In genomic region chr11:85827768-85828639, GRCh38 we compare ENCODE assay signal across 9 cellular contexts. TPM values are rescaled to one million over a fixed set of nuclear protein-coding genes. Genes with fewer than 3 reads are reported as not detected.
DNase-seq lines count a peak whose midpoint lies in the region; ATAC-seq and TF ChIP-seq lines count a peak whose summit lies in the region.
"Had no signal": no experiment of that assay in that cellular context is flagged by ENCODE, and none has a peak within 500 bp of the region (broad histone marks: within the 10 kb centered on the region; RNA-seq: fewer than 3 reads in every experiment).

No MANE protein-coding gene starts in this region.

- peaks cover 22% of the 10 kb centered on the region for H3K4me1 Mint-ChIP-seq in osteocyte (ENCODE audit: unreplicated experiment)

- no peaks in the 10 kb centered on the region for H3K27me3 ChIP-seq in colonic mucosa

- no peaks in the 10 kb centered on the region for H3K9me3 Mint-ChIP-seq in osteocyte (ENCODE audit: unreplicated experiment)

- no peak overlapping the region for H3K4me3 Mint-ChIP-seq in osteocyte (ENCODE audit: unreplicated experiment)

- no peaks in the 10 kb centered on the region for H3K27me3 Mint-ChIP-seq in osteocyte (ENCODE audit: unreplicated experiment)

- no peaks in the 10 kb centered on the region for H3K9me3 ChIP-seq in colonic mucosa
- H3K9me3 ChIP-seq: left ventricle myocardium inferior had no signal

- peak overlapping the region; percentile 92 for H3K27ac Mint-ChIP-seq in osteocyte (ENCODE audit: unreplicated experiment)

- in situ Hi-C loops in Caki2 (cut with HindIII; ENCODE audit: low pct_unique_long_range_greater_than_20kb, low sequenced_read_pairs) = no loop called here

- peak; percentile 56 for DNase-seq in Caki2 (ENCODE audit: low read depth)
- peak; percentile 24 for DNase-seq in NCI-H526 treated with DMSO at 0.1 percent for 48 hours (lab: John Stamatoyannopoulos, UW)
- no peak for DNase-seq in colonic mucosa
- no peak for DNase-seq in osteocyte (ENCODE audit: extremely low spot score, unreplicated experiment)
- no peak for DNase-seq in NCI-H2081 treated with DMSO at 0.1 percent for 48 hours (lab: John Stamatoyannopoulos, UW)
- DNase-seq in NCI-H1092 treated with DMSO at 0.1 percent for 48 hours (lab: John Stamatoyannopoulos, UW) = no peak
- DNase-seq: left ventricle myocardium inferior had no signal

- ATAC-seq in HG03280 (IDR thresholded peaks at IDR 0.05; ENCODE audit: unreplicated experiment) (no peak), HG02870 (IDR thresholded peaks at IDR 0.05; ENCODE audit: unreplicated experiment) (no peak)

- H3K4me3 ChIP-seq in colonic mucosa = no peak overlapping the region
- H3K4me3 ChIP-seq: left ventricle myocardium inferior had no signal

- H3K27ac ChIP-seq in colonic mucosa = peak overlapping the region; percentile 48
- H3K27ac ChIP-seq: left ventricle myocardium inferior had no signal

- no peak for TF ChIP-seq CTCF in colonic mucosa (IDR thresholded peaks at IDR 0.05)
- TF ChIP-seq CTCF in osteocyte (IDR thresholded peaks at IDR 0.05) = no peak

- H3K36me3 ChIP-seq in colonic mucosa = no peaks in the 10 kb centered on the region
- H3K36me3 ChIP-seq: left ventricle myocardium inferior had no signal

- no peak overlapping the region for H3K9ac ChIP-seq in colonic mucosa (ENCODE audit: low read depth in 2 of 2, low read length in 2 of 2)

- H3K4me1 ChIP-seq in colonic mucosa = peaks cover 11% of the 10 kb centered on the region
- H3K4me1 ChIP-seq: left ventricle myocardium inferior had no signal

- no peaks in the 10 kb centered on the region for H3K36me3 Mint-ChIP-seq in osteocyte (ENCODE audit: unreplicated experiment)

- intact Hi-C loops in colonic mucosa (cut with DNase I) = no loop called here

RNA-seq across cellular contexts. Expression of gene SYTL2, which starts 17.1 kb away (rescaled TPM):
- 12.9 and 18.6 TPM in 2 replicates for total RNA-seq in Caki2 (2014; rRNA removed; shearing (Covaris generic); ENCODE audit: low replicate concordance)
- total RNA-seq in colonic mucosa (100 to 1,000 TPM; 168 to 170 TPM), osteocyte (4.0 and 5.1 TPM in 2 replicates)

RNA-seq across cellular contexts. Expression of gene CCDC83, which starts 27.2 kb away (rescaled TPM):
- not detected in 2 replicates for total RNA-seq in Caki2 (2014; rRNA removed; shearing (Covaris generic); ENCODE audit: low replicate concordance)
- total RNA-seq in colonic mucosa = not detected
- not detected in 2 replicates for total RNA-seq in osteocyte
- total RNA-seq: left ventricle myocardium inferior had no signal

Comparison
In these comparisons a context has a peak if more than half of its experiments do, and no peak if none do; other contexts are left out.
1. DNase-seq: peak in Caki2 (single experiment) and NCI-H526 treated with DMSO at 0.1 percent for 48 hours (single experiment); none in colonic mucosa (single experiment), osteocyte (single experiment), NCI-H2081 treated with DMSO at 0.1 percent for 48 hours (single experiment) and NCI-H1092 treated with DMSO at 0.1 percent for 48 hours (single experiment).